In the genomic region with DNA sequence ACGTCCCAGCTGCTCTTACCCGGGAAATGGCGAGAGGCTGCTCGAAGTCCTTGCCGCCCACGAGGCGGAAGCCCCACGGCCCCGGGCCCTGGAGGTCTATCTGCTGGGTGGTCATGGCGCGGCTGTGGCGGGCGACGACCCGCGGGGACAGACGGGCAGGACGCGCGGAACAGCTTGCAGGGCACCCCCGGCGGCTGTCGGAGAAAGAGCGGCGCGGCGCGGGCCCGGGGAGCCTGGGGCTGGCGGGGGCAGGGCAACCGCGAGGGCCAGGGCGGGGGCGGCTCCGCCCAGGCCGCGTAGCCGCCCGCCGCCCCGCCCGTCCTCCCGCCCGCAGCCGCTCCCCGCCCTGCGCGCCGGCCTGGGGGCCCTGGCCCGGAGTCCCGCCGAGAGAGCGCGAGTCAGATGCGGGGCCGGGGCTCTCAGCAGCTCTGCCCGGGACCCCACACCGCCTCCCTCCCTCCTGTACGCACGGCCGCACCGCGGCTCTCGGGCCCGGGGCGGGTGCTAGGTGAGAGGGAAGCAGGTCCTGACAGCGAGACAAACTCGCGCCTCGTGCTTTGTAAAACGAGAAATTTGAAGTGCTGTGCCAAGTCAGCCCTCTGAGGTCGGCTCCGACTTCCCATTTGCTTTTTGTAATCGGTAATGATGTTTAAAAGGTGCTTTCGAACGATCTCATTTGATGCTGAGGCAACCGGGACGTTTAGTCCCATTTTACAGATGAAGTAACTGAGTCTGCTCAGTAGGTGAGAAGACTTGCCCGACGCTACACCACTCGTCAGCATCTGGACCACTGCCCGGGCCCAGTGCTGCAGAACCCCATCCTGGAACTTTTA, we compare ENCODE assay signal across 8 cellular contexts. TPM values are rescaled to one million over a fixed set of nuclear protein-coding genes. Genes with fewer than 3 reads are reported as not detected.
A peak's percentile ranks its signal among the peaks of the same experiment; 100 is the strongest.
DNase-seq lines count a peak whose midpoint lies in the region; ATAC-seq and TF ChIP-seq lines count a peak whose summit lies in the region.

A gene with protein sequence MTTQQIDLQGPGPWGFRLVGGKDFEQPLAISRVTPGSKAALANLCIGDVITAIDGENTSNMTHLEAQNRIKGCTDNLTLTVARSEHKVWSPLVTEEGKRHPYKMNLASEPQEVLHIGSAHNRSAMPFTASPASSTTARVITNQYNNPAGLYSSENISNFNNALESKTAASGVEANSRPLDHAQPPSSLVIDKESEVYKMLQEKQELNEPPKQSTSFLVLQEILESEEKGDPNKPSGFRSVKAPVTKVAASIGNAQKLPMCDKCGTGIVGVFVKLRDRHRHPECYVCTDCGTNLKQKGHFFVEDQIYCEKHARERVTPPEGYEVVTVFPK (minus strand): TSS at position 203 of the 833 bp plus-strand sequence. CDS start 88 bp downstream, at position 115.

- POLR2A ChIA-PET in Caco-2 (lab: Charles Lee) = no interaction called here

- peaks cover 40% of the 10 kb centered on the region for H3K4me1 ChIP-seq in Caco-2
- peaks cover 0 to 56% of the 10 kb centered on the region in 2 donors for H3K4me1 ChIP-seq in right atrium auricular region

- H3K4me1 Mint-ChIP-seq in Caco-2 (ENCODE audit: low read depth, unreplicated experiment) = peaks cover 27% of the 10 kb centered on the region
- H3K4me1 Mint-ChIP-seq in activated naive CD8-positive, alpha-beta T cell treated with anti-CD3 and anti-CD28 coated beads, Interleukin-2, amount 50 U/mL, for 24 hours = peaks cover 29% of the 10 kb centered on the region

- no peaks in the 10 kb centered on the region for H3K9me3 ChIP-seq in Caco-2
- no peaks in the 10 kb centered on the region for H3K9me3 ChIP-seq in right atrium auricular region

- no peaks in the 10 kb centered on the region for H3K27me3 ChIP-seq in Caco-2 (replicated peaks; ENCODE audit: control insufficient read depth, insufficient read depth, low read length)
- no peaks in the 10 kb centered on the region for H3K27me3 ChIP-seq in right atrium auricular region

- H3K27ac ChIP-seq in right atrium auricular region = peak within 1 kb of the TSS; percentile 94 to 95

- CTCF ChIA-PET in Caco-2 (lab: Charles Lee) = interaction anchor here (0.6 kb wide), 1 partner anchor 158 kb away, joined by 3 read pairs; no protein-coding TSS in a partner anchor

- H3K4me3 Mint-ChIP-seq in Caco-2 (ENCODE audit: unreplicated experiment) = peak within 1 kb of the TSS; percentile 82
- peak within 1 kb of the TSS; percentile 70 for H3K4me3 Mint-ChIP-seq in activated naive CD8-positive, alpha-beta T cell treated with anti-CD3 and anti-CD28 coated beads, Interleukin-2, amount 50 U/mL, for 24 hours

- H3K4me3 ChIP-seq in Caco-2 (ENCODE audit: low read depth, low read length) (peak within 1 kb of the TSS; percentile 89), right atrium auricular region (peak within 1 kb of the TSS; percentile 88 to 97)

- TSS peak; percentile 60 for BruUV-seq in Caco-2 (replicated peaks; lab: Mats Ljungman, UMichigan)

- no peaks in the 10 kb centered on the region for H3K27me3 Mint-ChIP-seq in Caco-2 (ENCODE audit: insufficient read depth, unreplicated experiment)
- peaks cover 52% of the 10 kb centered on the region for H3K27me3 Mint-ChIP-seq in activated naive CD8-positive, alpha-beta T cell treated with anti-CD3 and anti-CD28 coated beads, Interleukin-2, amount 50 U/mL, for 24 hours

- no peaks in the 10 kb centered on the region for H3K36me3 ChIP-seq in Caco-2 (ENCODE audit: control insufficient read depth, insufficient read depth, low read length)
- H3K36me3 ChIP-seq in right atrium auricular region = no peaks in the 10 kb centered on the region

- H3K9me3 Mint-ChIP-seq in Caco-2 (ENCODE audit: unreplicated experiment) = no peaks in the 10 kb centered on the region
- no peaks in the 10 kb centered on the region for H3K9me3 Mint-ChIP-seq in activated naive CD8-positive, alpha-beta T cell treated with anti-CD3 and anti-CD28 coated beads, Interleukin-2, amount 50 U/mL, for 24 hours

- TF ChIP-seq CTCF in Caco-2 (IDR thresholded peaks at IDR 0.05; ENCODE audit: insufficient read depth in 1 of 2, low read depth in 1 of 2, low read length in 1 of 2, severe bottlenecking in 1 of 2, unreplicated experiment in 1 of 2) (no peak), right atrium auricular region (IDR thresholded peaks at IDR 0.05) (peak in 1 of 2 donors; percentile 28)

- ATAC-seq in GM19328 (IDR thresholded peaks at IDR 0.05; ENCODE audit: unreplicated experiment) = peak; percentile 39
- peak; percentile 50 for ATAC-seq in HG03354 (IDR thresholded peaks at IDR 0.05; ENCODE audit: poor library complexity, severe bottlenecking, unreplicated experiment)
- ATAC-seq in activated naive CD8-positive, alpha-beta T cell treated with anti-CD3 and anti-CD28 coated beads, Interleukin-2, amount 50 U/mL, for 24 hours = peak; percentile 62

- intact Hi-C loops in Caco-2 (cut with micrococcal nuclease; ENCODE audit: unreplicated experiment) = loop anchor here (1.0 kb wide), 1 partner anchor 45 kb away; no protein-coding TSS in a partner anchor

- peaks cover 48% of the 10 kb centered on the region for H3K36me3 Mint-ChIP-seq in Caco-2 (ENCODE audit: insufficient read depth, unreplicated experiment)
- H3K36me3 Mint-ChIP-seq in activated naive CD8-positive, alpha-beta T cell treated with anti-CD3 and anti-CD28 coated beads, Interleukin-2, amount 50 U/mL, for 24 hours (ENCODE audit: low read depth) = no peaks in the 10 kb centered on the region

- DNase-seq in Caco-2 = peak; percentile 78 to 88
- DNase-seq in OCI-M1 (lab: John Stamatoyannopoulos, UW) = peak; percentile 88
- peak; percentile 45 for DNase-seq in activated naive CD8-positive, alpha-beta T cell treated with anti-CD3 and anti-CD28 coated beads, Interleukin-2, amount 50 U/mL, for 24 hours
- peak; percentile 72 for DNase-seq in right atrium auricular region (ENCODE audit: low spot score)
- peak; percentile 78 for DNase-seq in retina
- no peak for DNase-seq in SIG-M5 treated with dmso at 0.1 percent for 504 hours (lab: John Stamatoyannopoulos, UW; ENCODE audit: unreplicated experiment)

- H3K27ac Mint-ChIP-seq in Caco-2 (ENCODE audit: unreplicated experiment) = peak within 1 kb of the TSS; percentile 87
- H3K27ac Mint-ChIP-seq in activated naive CD8-positive, alpha-beta T cell treated with anti-CD3 and anti-CD28 coated beads, Interleukin-2, amount 50 U/mL, for 24 hours = peak within 1 kb of the TSS; percentile 42

RNA-seq across cellular contexts. Expression of the gene that starts here (rescaled TPM):
- 417 and 506 TPM in 2 replicates for total RNA-seq in Caco-2 (2022)
- 100 to 1,000 TPM; 126 to 130 TPM for total RNA-seq in right atrium auricular region
